Comparison of ENCODE assay signal across 15 cellular contexts in the genomic region with DNA sequence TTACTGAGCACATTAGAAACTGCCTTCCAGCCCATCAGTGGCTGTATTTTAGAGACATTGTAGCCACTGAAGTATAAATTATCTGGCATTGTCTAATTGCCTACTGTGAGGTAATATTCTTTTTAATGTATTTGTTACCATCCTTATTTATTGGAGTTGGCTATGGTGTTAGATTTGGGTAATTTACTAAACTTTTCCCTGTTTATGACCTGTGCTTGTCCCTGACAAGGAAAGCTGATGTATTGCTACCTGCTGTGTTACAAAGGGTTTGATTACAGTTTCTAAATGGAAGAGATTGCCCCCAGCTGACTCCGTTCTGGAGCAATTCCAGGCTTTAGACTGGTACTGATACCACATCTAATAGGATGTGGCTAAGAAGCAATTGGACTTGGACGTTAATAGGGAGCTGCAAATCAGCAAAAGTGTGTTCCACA. TPM values are rescaled to one million over a fixed set of nuclear protein-coding genes. Genes with fewer than 3 reads are reported as not detected.
A peak's percentile ranks its signal among the peaks of the same experiment; 100 is the strongest.
DNase-seq lines count a peak whose midpoint lies in the region; ATAC-seq and TF ChIP-seq lines count a peak whose summit lies in the region.
"Had no signal": no experiment of that assay in that cellular context is flagged by ENCODE, and none has a peak within 500 bp of the region (broad histone marks: within the 10 kb centered on the region; RNA-seq: fewer than 3 reads in every experiment).

No MANE protein-coding gene starts in this region.

- H3K4me1 Mint-ChIP-seq in activated naive CD8-positive, alpha-beta T cell (ENCODE audit: low read depth), result peaks cover 56% of the 10 kb centered on the region
- H3K4me1 Mint-ChIP-seq in activated naive CD8-positive, alpha-beta T cell treated with anti-CD3 and anti-CD28 coated beads, Interleukin-2, amount 50 U/mL, for 24 hours, result peaks cover 52% of the 10 kb centered on the region
- peaks cover 41% of the 10 kb centered on the region for H3K4me1 Mint-ChIP-seq in activated CD8-positive, alpha-beta memory T cell treated with anti-CD3 and anti-CD28 coated beads, Interleukin-2, amount 10 ng/mL, durations not matched to agents 7 days and 5 days

- no peak for TF ChIP-seq POLR2A in esophagus squamous epithelium (IDR thresholded peaks at IDR 0.05)
- TF ChIP-seq POLR2A in tibial nerve (IDR thresholded peaks at IDR 0.05), result no peak

- TF ChIP-seq EP300 in tibial nerve (IDR thresholded peaks at IDR 0.05), result no peak

- DNase-seq in activated naive CD8-positive, alpha-beta T cell treated with anti-CD3 and anti-CD28 coated beads, Interleukin-2, amount 50 U/mL, for 24 hours, result no peak
- DNase-seq in NCI-H345 (lab: John Stamatoyannopoulos, UW) (peak; percentile 80), esophagus squamous epithelium (lab: John Stamatoyannopoulos, UW) (no peak), tibial nerve (ENCODE audit: low spot score in 2 of 2) (no peak)
- DNase-seq in stimulated activated naive CD4-positive, alpha-beta T cell treated with Interleukin-2 at 50 U/mL for 16 hours (lab: John Stamatoyannopoulos, UW), result no peak
- DNase-seq in activated CD8-positive, alpha-beta memory T cell treated with anti-CD3 and anti-CD28 coated beads, Interleukin-2, amount 10 ng/mL, durations not matched to agents 7 days and 5 days, result no peak
- no peak for DNase-seq in activated naive CD4-positive, alpha-beta T cell (lab: John Stamatoyannopoulos, UW)
- DNase-seq: activated CD4-positive, alpha-beta T cell treated with anti-CD3 and anti-CD28 coated beads for 1 hour; amygdala; NCI-H1436; stimulated activated CD4-positive, alpha-beta T cell treated with anti-CD3 and anti-CD28 coated beads, Interleukin-1b, Interleukin-23, amount 100 ng/mL, for 48 hours; trophoblast cell had no signal

- peak overlapping the region in 3 of 4 donors; percentile 54 to 69 (median 59) for H3K27ac ChIP-seq in esophagus squamous epithelium
- peak overlapping the region; percentile 11 to 92 (median 72) for H3K27ac ChIP-seq in tibial nerve
- H3K27ac ChIP-seq: C4-2B had no signal

- H3K4me1 ChIP-seq in esophagus squamous epithelium, result peaks cover 13 to 78% (median 20%) of the 10 kb centered on the region in 3 donors
- peaks cover 0 to 62% (median 28%) of the 10 kb centered on the region in 4 donors for H3K4me1 ChIP-seq in tibial nerve

- WGBS in esophagus squamous epithelium, 2 donors, result 73 to 75% methylated on average over 2 of the region's 2 CpGs
- WGBS in tibial nerve, 2 donors, result 50% methylated on average over 2 of the region's 2 CpGs

- no peak overlapping the region for H3K4me3 Mint-ChIP-seq in activated naive CD8-positive, alpha-beta T cell
- H3K4me3 Mint-ChIP-seq in activated naive CD8-positive, alpha-beta T cell treated with anti-CD3 and anti-CD28 coated beads, Interleukin-2, amount 50 U/mL, for 24 hours, result no peak overlapping the region
- no peak overlapping the region for H3K4me3 Mint-ChIP-seq in activated CD8-positive, alpha-beta memory T cell treated with anti-CD3 and anti-CD28 coated beads, Interleukin-2, amount 10 ng/mL, durations not matched to agents 7 days and 5 days

- H3K27me3 ChIP-seq in esophagus squamous epithelium (no peaks in the 10 kb centered on the region), tibial nerve (no peaks in the 10 kb centered on the region)

- no peaks in the 10 kb centered on the region for H3K9me3 Mint-ChIP-seq in activated naive CD8-positive, alpha-beta T cell (ENCODE audit: low read depth)
- H3K9me3 Mint-ChIP-seq in activated naive CD8-positive, alpha-beta T cell treated with anti-CD3 and anti-CD28 coated beads, Interleukin-2, amount 50 U/mL, for 24 hours, result no peaks in the 10 kb centered on the region
- no peaks in the 10 kb centered on the region for H3K9me3 Mint-ChIP-seq in activated CD8-positive, alpha-beta memory T cell treated with anti-CD3 and anti-CD28 coated beads, Interleukin-2, amount 10 ng/mL, durations not matched to agents 7 days and 5 days (ENCODE audit: low read depth)

- H3K27ac Mint-ChIP-seq in activated naive CD8-positive, alpha-beta T cell, result peak overlapping the region; percentile 55
- H3K27ac Mint-ChIP-seq in activated naive CD8-positive, alpha-beta T cell treated with anti-CD3 and anti-CD28 coated beads, Interleukin-2, amount 50 U/mL, for 24 hours, result no peak overlapping the region
- no peak overlapping the region for H3K27ac Mint-ChIP-seq in activated CD8-positive, alpha-beta memory T cell treated with anti-CD3 and anti-CD28 coated beads, Interleukin-2, amount 10 ng/mL, durations not matched to agents 7 days and 5 days

- peaks cover 7% of the 10 kb centered on the region for H3K36me3 Mint-ChIP-seq in activated naive CD8-positive, alpha-beta T cell
- peaks cover 46% of the 10 kb centered on the region for H3K36me3 Mint-ChIP-seq in activated naive CD8-positive, alpha-beta T cell treated with anti-CD3 and anti-CD28 coated beads, Interleukin-2, amount 50 U/mL, for 24 hours (ENCODE audit: low read depth)
- H3K36me3 Mint-ChIP-seq in activated CD8-positive, alpha-beta memory T cell treated with anti-CD3 and anti-CD28 coated beads, Interleukin-2, amount 10 ng/mL, durations not matched to agents 7 days and 5 days, result peaks cover 36% of the 10 kb centered on the region

- ATAC-seq in activated naive CD8-positive, alpha-beta T cell treated with anti-CD3 and anti-CD28 coated beads, Interleukin-2, amount 50 U/mL, for 24 hours, result no peak
- ATAC-seq in activated CD8-positive, alpha-beta memory T cell treated with anti-CD3 and anti-CD28 coated beads, Interleukin-2, amount 10 ng/mL, durations not matched to agents 7 days and 5 days, result no peak
- ATAC-seq: Right ventricle myocardium inferior had no signal

- CTCF ChIA-PET in activated CD8-positive, alpha-beta memory T cell treated with anti-CD3 and anti-CD28 coated beads, Interleukin-2, amount 10 ng/mL, durations not matched to agents 7 days and 5 days (lab: Charles Lee), result interaction anchor here (0.9 to 2.0 kb wide), 6 partner anchors 10 to 109 kb away, joined by 3 to 7 read pairs (median 5); partner anchors contain the start of genes ANAPC16 and ASCC1

- H3K36me3 ChIP-seq in esophagus squamous epithelium, result peaks cover 0 to 79% (median 2%) of the 10 kb centered on the region in 3 donors
- peaks cover 1 to 53% (median 18%) of the 10 kb centered on the region in 3 donors for H3K36me3 ChIP-seq in tibial nerve

- intact Hi-C loops in esophagus squamous epithelium (cut with DNase I), result no loop called here

- H3K4me3 ChIP-seq in esophagus squamous epithelium (no peak overlapping the region), tibial nerve (no peak overlapping the region)

- no peak for TF ChIP-seq CTCF in esophagus squamous epithelium (IDR thresholded peaks at IDR 0.05)
- TF ChIP-seq CTCF in tibial nerve (IDR thresholded peaks at IDR 0.05), result no peak

- H3K9me3 ChIP-seq in esophagus squamous epithelium (no peaks in the 10 kb centered on the region), tibial nerve (no peaks in the 10 kb centered on the region)

- no peaks in the 10 kb centered on the region for H3K27me3 Mint-ChIP-seq in activated naive CD8-positive, alpha-beta T cell
- no peaks in the 10 kb centered on the region for H3K27me3 Mint-ChIP-seq in activated naive CD8-positive, alpha-beta T cell treated with anti-CD3 and anti-CD28 coated beads, Interleukin-2, amount 50 U/mL, for 24 hours
- no peaks in the 10 kb centered on the region for H3K27me3 Mint-ChIP-seq in activated CD8-positive, alpha-beta memory T cell treated with anti-CD3 and anti-CD28 coated beads, Interleukin-2, amount 10 ng/mL, durations not matched to agents 7 days and 5 days

RNA-seq across cellular contexts. Expression of gene ASCC1, which starts 12.3 kb away (rescaled TPM):
- total RNA-seq in esophagus squamous epithelium (10 to 100 TPM; 18.7 to 28.4 (median 24.7) TPM), tibial nerve (10 to 100 TPM; 34.2 to 85.7 (median 54.2) TPM)
- 10 to 100 TPM; 34.9 to 36.8 TPM for total RNA-seq in activated CD8-positive, alpha-beta memory T cell treated with anti-CD3 and anti-CD28 coated beads, Interleukin-2, amount 10 ng/mL, durations not matched to agents 7 days and 5 days

RNA-seq across cellular contexts. Expression of gene ANAPC16, which starts 12.5 kb away (rescaled TPM):
- 100 to 1,000 TPM in 1 of 4 donors, 10 to 100 TPM in 3; 34.2 to 104 (median 58.1) TPM for total RNA-seq in esophagus squamous epithelium
- 10 to 100 TPM; 52.6 to 72.3 (median 61.9) TPM for total RNA-seq in tibial nerve
- total RNA-seq in activated CD8-positive, alpha-beta memory T cell treated with anti-CD3 and anti-CD28 coated beads, Interleukin-2, amount 10 ng/mL, durations not matched to agents 7 days and 5 days, result 10 to 100 TPM; 61.4 to 67.6 TPM

RNA-seq across cellular contexts. Expression of gene DDIT4, which starts 45.4 kb away (rescaled TPM):
- total RNA-seq in esophagus squamous epithelium (100 to 1,000 TPM in 3 of 4 donors, 10 to 100 TPM in 1; 49.4 to 384 (median 138) TPM), tibial nerve (1,000 to 10,000 TPM; 1,317 to 2,202 (median 1,604) TPM)
- total RNA-seq in activated CD8-positive, alpha-beta memory T cell treated with anti-CD3 and anti-CD28 coated beads, Interleukin-2, amount 10 ng/mL, durations not matched to agents 7 days and 5 days, result 100 to 1,000 TPM; 291 to 293 TPM
